ENCODE assay signal across 1 cellular context in the genomic region with DNA sequence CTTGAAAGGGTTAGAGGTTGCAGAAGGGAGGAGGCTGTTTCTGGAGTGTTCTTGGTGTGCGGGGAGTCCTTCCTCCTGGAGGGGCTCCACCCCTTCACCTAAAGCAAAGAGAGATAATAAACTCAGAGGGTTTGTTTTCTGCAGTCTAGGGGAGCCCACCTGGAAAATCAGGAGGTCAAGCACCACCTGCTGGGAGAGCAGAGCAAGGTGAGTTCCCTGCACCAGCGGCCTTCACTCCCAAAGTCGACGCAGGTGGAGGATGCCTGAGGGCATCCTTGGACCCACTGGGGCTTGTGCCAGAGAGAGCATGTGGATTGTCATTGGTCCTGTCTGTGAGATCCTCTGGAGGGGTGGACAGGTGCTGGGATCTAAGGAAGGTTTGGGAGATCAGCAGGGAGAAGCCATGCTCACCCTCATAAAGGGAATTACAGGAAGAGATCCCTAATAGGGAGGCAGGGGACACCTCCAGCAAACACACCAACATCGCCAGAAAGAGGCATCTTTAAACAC.
TF ChIP-seq lines count a peak whose summit lies in the region.

No MANE protein-coding gene starts in this region.

TF ChIP-seq in Ishikawa, 13 proteins besides CTCF, POLR2A, EP300 and RAD21 (continued from another document):
- TF ChIP-seq MAX (IDR thresholded peaks at IDR 0.05), result no peak
TF ChIP-seq in Ishikawa: peak in this region for 0.
